ENCODE assay signal across 8 cellular contexts in genomic region chr22:36775589-36775965, GRCh38. TPM values are rescaled to one million over a fixed set of nuclear protein-coding genes. Genes with fewer than 3 reads are reported as not detected.
A peak's percentile ranks its signal among the peaks of the same experiment; 100 is the strongest.
DNase-seq lines count a peak whose midpoint lies in the region; ATAC-seq and TF ChIP-seq lines count a peak whose summit lies in the region.

No MANE protein-coding gene starts in this region.

- in situ Hi-C loops in GM23248 (cut with MboI): no loop called here

- intact Hi-C loops in sigmoid colon (cut with DNase I): loop anchor here (5.0 kb wide), 2 partner anchors 242 to 248 kb away; partner anchors contain the start of genes EIF3D, MPST and TST

- H3K27me3 ChIP-seq in CD4-positive, CD25-positive, alpha-beta regulatory T cell (ENCODE audit: control insufficient read depth, insufficient read depth, low read length): no peaks in the 10 kb centered on the region
- H3K27me3 ChIP-seq in GM23248 (replicated peaks; ENCODE audit: insufficient read depth) (no peaks in the 10 kb centered on the region), OCI-LY3 (ENCODE audit: low read depth, low read length) (0 out of 2 replicates have a peak, but pooled peaks cover 4% of the 10 kb centered on the region), sigmoid colon (no peaks in the 10 kb centered on the region)

- peaks cover 4% of the 10 kb centered on the region for H3K27me3 Mint-ChIP-seq in CD4-positive, CD25-positive, alpha-beta regulatory T cell
- H3K27me3 Mint-ChIP-seq in activated naive CD8-positive, alpha-beta T cell treated with anti-CD3 and anti-CD28 coated beads, Interleukin-2, amount 50 U/mL, for 24 hours: no peaks in the 10 kb centered on the region

- peak overlapping the region; percentile 91 to 97 (median 94) for H3K4me3 Mint-ChIP-seq in CD4-positive, CD25-positive, alpha-beta regulatory T cell
- peak overlapping the region; percentile 87 for H3K4me3 Mint-ChIP-seq in activated naive CD8-positive, alpha-beta T cell treated with anti-CD3 and anti-CD28 coated beads, Interleukin-2, amount 50 U/mL, for 24 hours

- no peaks in the 10 kb centered on the region for H3K9me3 ChIP-seq in CD4-positive, CD25-positive, alpha-beta regulatory T cell (ENCODE audit: control insufficient read depth in 2 of 2, low read length in 2 of 2)
- H3K9me3 ChIP-seq in GM23248 (ENCODE audit: low read depth) (no peaks in the 10 kb centered on the region), OCI-LY3 (ENCODE audit: insufficient read depth, low read length) (no peaks in the 10 kb centered on the region), sigmoid colon (no peaks in the 10 kb centered on the region)

- peaks cover 11% of the 10 kb centered on the region for H3K36me3 Mint-ChIP-seq in CD4-positive, CD25-positive, alpha-beta regulatory T cell
- no peaks in the 10 kb centered on the region for H3K36me3 Mint-ChIP-seq in activated naive CD8-positive, alpha-beta T cell treated with anti-CD3 and anti-CD28 coated beads, Interleukin-2, amount 50 U/mL, for 24 hours (ENCODE audit: low read depth)

- H3K4me2 ChIP-seq in GM23248 (ENCODE audit: unreplicated experiment): peak overlapping the region; percentile 88
- peak overlapping the region; percentile 78 for H3K4me2 ChIP-seq in OCI-LY3 (ENCODE audit: low read length)

- TF ChIP-seq CTCF in OCI-LY3 (IDR thresholded peaks at IDR 0.05; ENCODE audit: low read depth, low read length) (no peak), sigmoid colon (IDR thresholded peaks at IDR 0.05) (no peak)

- TF ChIP-seq EP300 in sigmoid colon (IDR thresholded peaks at IDR 0.05): no peak

- WGBS in GM23248 (ENCODE audit: low coverage in 1 of 2, low lambda C conversion rate in 2 of 2, missing lambda C conversion rate in 2 of 2), 2 experiments: 0% methylated on average over 11 to 14 of the region's 23 CpGs
- WGBS in sigmoid colon, 2 donors: 1% methylated on average over 23 of the region's 23 CpGs

- DNase-seq in CD4-positive, CD25-positive, alpha-beta regulatory T cell: peak; percentile 40 to 53 (median 48)
- DNase-seq in GM23248: peak; percentile 48
- DNase-seq in activated naive CD8-positive, alpha-beta T cell treated with anti-CD3 and anti-CD28 coated beads, Interleukin-2, amount 50 U/mL, for 24 hours: peak; percentile 33
- DNase-seq in hypothalamus (lab: John Stamatoyannopoulos, UW): peak in 30 of 51 donors; percentile 14 to 70 (median 51)
- DNase-seq in sigmoid colon: peak; percentile 78
- DNase-seq in NCI-H510A (lab: John Stamatoyannopoulos, UW): no peak
- DNase-seq in GOT3 (lab: John Stamatoyannopoulos, UW): no peak

- H3K4me3 ChIP-seq in CD4-positive, CD25-positive, alpha-beta regulatory T cell (ENCODE audit: low read depth, low read length): peak overlapping the region; percentile 87
- H3K4me3 ChIP-seq in GM23248: peak overlapping the region; percentile 77
- peak overlapping the region; percentile 90 for H3K4me3 ChIP-seq in OCI-LY3 (ENCODE audit: low read length)
- peak overlapping the region; percentile 85 to 98 (median 92) for H3K4me3 ChIP-seq in sigmoid colon

- H3K27ac ChIP-seq in CD4-positive, CD25-positive, alpha-beta regulatory T cell (ENCODE audit: insufficient read depth, low read length, poor library complexity, severe bottlenecking): peak overlapping the region; percentile 94
- H3K27ac ChIP-seq in GM23248 (no peak overlapping the region), OCI-LY3 (ENCODE audit: low read length) (no peak overlapping the region), sigmoid colon (peak overlapping the region; percentile 86 to 91 (median 90))

- no peak for TF ChIP-seq POLR2A in sigmoid colon (IDR thresholded peaks at IDR 0.05)

- H3K27ac Mint-ChIP-seq in CD4-positive, CD25-positive, alpha-beta regulatory T cell: peak overlapping the region; percentile 97 to 99 (median 98)
- peak overlapping the region; percentile 83 for H3K27ac Mint-ChIP-seq in activated naive CD8-positive, alpha-beta T cell treated with anti-CD3 and anti-CD28 coated beads, Interleukin-2, amount 50 U/mL, for 24 hours

- H3K9me2 ChIP-seq in GM23248 (ENCODE audit: insufficient read depth): no peaks in the 10 kb centered on the region

- no peaks in the 10 kb centered on the region for H3K36me3 ChIP-seq in CD4-positive, CD25-positive, alpha-beta regulatory T cell (ENCODE audit: control insufficient read depth, insufficient read depth, low read length)
- no peaks in the 10 kb centered on the region for H3K36me3 ChIP-seq in GM23248 (ENCODE audit: low read depth)
- no peaks in the 10 kb centered on the region for H3K36me3 ChIP-seq in OCI-LY3 (replicated peaks; ENCODE audit: low read depth, low read length)
- H3K36me3 ChIP-seq in sigmoid colon: no peaks in the 10 kb centered on the region

- H3K9ac ChIP-seq in GM23248 (peak overlapping the region; percentile 76), OCI-LY3 (ENCODE audit: low read length) (peak overlapping the region; percentile 74)

- H2AFZ ChIP-seq in GM23248 (peak overlapping the region; percentile 77), OCI-LY3 (ENCODE audit: low read depth, low read length) (peak overlapping the region; percentile 32; the same call in 1 of the 2 replicates)

- ATAC-seq in CD4-positive, CD25-positive, alpha-beta regulatory T cell (ENCODE audit: low read depth in 2 of 2): no peak
- ATAC-seq in activated naive CD8-positive, alpha-beta T cell treated with anti-CD3 and anti-CD28 coated beads, Interleukin-2, amount 50 U/mL, for 24 hours: no peak

- H3K79me2 ChIP-seq in GM23248 (ENCODE audit: insufficient read depth) (no peaks in the 10 kb centered on the region), OCI-LY3 (ENCODE audit: low read length) (no peaks in the 10 kb centered on the region)

- peaks cover 5 to 30% (median 17%) of the 10 kb centered on the region in 4 donors for H3K4me1 Mint-ChIP-seq in CD4-positive, CD25-positive, alpha-beta regulatory T cell
- H3K4me1 Mint-ChIP-seq in activated naive CD8-positive, alpha-beta T cell treated with anti-CD3 and anti-CD28 coated beads, Interleukin-2, amount 50 U/mL, for 24 hours: peaks cover 40% of the 10 kb centered on the region

- H4K20me1 ChIP-seq in GM23248 (ENCODE audit: insufficient read depth): no peaks in the 10 kb centered on the region
- H4K20me1 ChIP-seq in OCI-LY3 (ENCODE audit: insufficient read depth, low read length): no peaks in the 10 kb centered on the region

- H3K9me3 Mint-ChIP-seq in CD4-positive, CD25-positive, alpha-beta regulatory T cell: no peaks in the 10 kb centered on the region
- no peaks in the 10 kb centered on the region for H3K9me3 Mint-ChIP-seq in activated naive CD8-positive, alpha-beta T cell treated with anti-CD3 and anti-CD28 coated beads, Interleukin-2, amount 50 U/mL, for 24 hours

- H3F3A ChIP-seq in GM23248 (ENCODE audit: insufficient read depth): no peaks in the 10 kb centered on the region

- peaks cover 17% of the 10 kb centered on the region for H3K4me1 ChIP-seq in CD4-positive, CD25-positive, alpha-beta regulatory T cell (ENCODE audit: control insufficient read depth, insufficient read depth, low read length, poor library complexity, severe bottlenecking)
- 0 out of 2 replicates have a peak, but pooled peaks cover 6% of the 10 kb centered on the region for H3K4me1 ChIP-seq in GM23248 (ENCODE audit: insufficient read depth)
- peaks cover 13% of the 10 kb centered on the region for H3K4me1 ChIP-seq in OCI-LY3 (ENCODE audit: low read length)
- peaks cover 0 to 17% (median 14%) of the 10 kb centered on the region in 4 donors for H3K4me1 ChIP-seq in sigmoid colon

RNA-seq across cellular contexts. Expression of gene IFT27, which starts 0.3 kb away (rescaled TPM):
- total RNA-seq in CD4-positive, CD25-positive, alpha-beta regulatory T cell: 20.8 TPM
- polyA plus RNA-seq in CD4-positive, CD25-positive, alpha-beta regulatory T cell: 10 to 100 TPM; 12.0 to 20.3 (median 15.5) TPM
- total RNA-seq in GM23248 (2014; rRNA removed; shearing (Covaris generic)): 10.1 and 29.5 TPM in 2 replicates
- polyA plus RNA-seq in GM23248 (2016; fragmentation: Nextera tagmentation; extraction: Ambion mirVana) (28.6 and 28.8 TPM in 2 replicates), sigmoid colon (10 to 100 TPM; 15.0 to 27.9 (median 17.8) TPM)
- 10 to 100 TPM; 15.9 to 27.7 (median 25.1) TPM for total RNA-seq in sigmoid colon

RNA-seq across cellular contexts. Expression of gene PVALB, which starts 41.3 kb away (rescaled TPM):
- total RNA-seq in CD4-positive, CD25-positive, alpha-beta regulatory T cell: not detected
- not detected for polyA plus RNA-seq in CD4-positive, CD25-positive, alpha-beta regulatory T cell
- total RNA-seq in GM23248 (2014; rRNA removed; shearing (Covaris generic)): not detected in 2 replicates
- polyA plus RNA-seq in GM23248 (2016; fragmentation: Nextera tagmentation; extraction: Ambion mirVana) (not detected in 2 replicates), sigmoid colon (not detected)
- not detected for total RNA-seq in sigmoid colon

Comparison
In these comparisons a context has a peak if more than half of its experiments do, and no peak if none do; other contexts are left out.
1. DNase-seq: peak in CD4-positive, CD25-positive, alpha-beta regulatory T cell (3 of 3), GM23248 (single experiment), activated naive CD8-positive, alpha-beta T cell treated with anti-CD3 and anti-CD28 coated beads, Interleukin-2, amount 50 U/mL, for 24 hours (single experiment), hypothalamus (30 of 51) and sigmoid colon (single experiment); none in NCI-H510A (single experiment) and GOT3 (single experiment).
2. H3K27ac ChIP-seq: peak in CD4-positive, CD25-positive, alpha-beta regulatory T cell (single experiment) and sigmoid colon (4 of 4); none in GM23248 (single experiment) and OCI-LY3 (single experiment).
3. Peak in every context shown above with its lines, with median percentiles within 50 percentile points of each other: H3K4me3 ChIP-seq.